Comparison of ENCODE assay signal across 23 cellular contexts in the genomic region with DNA sequence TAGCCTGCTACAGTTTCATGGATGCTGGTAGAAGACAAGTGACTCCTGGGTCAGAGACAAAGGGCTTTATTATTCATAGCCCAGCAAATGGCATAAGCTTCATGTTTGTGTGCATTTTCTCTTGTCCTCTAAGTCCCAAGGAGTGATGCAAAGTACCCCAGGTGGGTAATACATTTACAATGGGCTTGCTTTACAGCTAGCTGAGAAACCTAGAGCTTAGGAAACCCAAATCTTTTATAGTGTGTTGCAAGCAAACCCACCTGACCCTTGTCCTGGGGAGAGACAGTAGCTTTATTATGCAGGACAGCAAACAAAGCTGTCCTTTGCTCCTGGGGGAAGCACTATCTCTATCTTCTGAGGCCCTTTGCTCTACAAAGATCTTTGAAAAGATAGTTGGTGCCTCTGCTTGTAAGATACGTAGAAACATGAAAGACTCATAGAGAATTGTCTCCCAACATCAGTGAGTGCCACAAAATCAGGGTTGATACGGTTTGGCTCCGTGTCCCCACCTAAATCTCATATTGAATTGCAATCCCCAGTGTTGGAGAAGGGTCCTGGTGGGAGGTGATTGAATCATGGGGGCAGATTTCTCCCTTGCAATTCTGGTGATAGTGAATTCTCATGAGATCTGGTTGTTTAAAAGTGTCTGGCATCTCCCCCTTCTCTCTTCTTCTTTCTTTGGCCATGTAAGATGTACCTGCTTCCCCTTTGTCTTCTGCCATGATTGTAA.
"Had no signal": no experiment of that assay in that cellular context is flagged by ENCODE, and none has a peak within 500 bp of the region (broad histone marks: within the 10 kb centered on the region; RNA-seq: fewer than 3 reads in every experiment).

No MANE protein-coding gene starts in this region.

- ATAC-seq: activated T-cell treated with anti-CD3 and anti-CD28 coated beads, Interleukin-2, amount 50 U/mL, for 4 hours; PC-3 had no signal

- H3K27ac Mint-ChIP-seq: activated B cell treated with CpG ODN at 0.5 μM for 24 hours; activated CD4-positive, alpha-beta T cell treated with anti-CD3 and anti-CD28 coated beads, Interleukin-2, amount 10 ng/mL, durations not matched to agents 24 days and 14 days; activated naive CD4-positive, alpha-beta T cell treated with anti-CD3 and anti-CD28 coated beads for 36 hours; activated naive CD8-positive, alpha-beta T cell; brain had no signal

- H3K4me1 Mint-ChIP-seq: activated B cell treated with CpG ODN at 0.5 μM for 24 hours; activated CD4-positive, alpha-beta T cell treated with anti-CD3 and anti-CD28 coated beads, Interleukin-2, amount 10 ng/mL, durations not matched to agents 24 days and 14 days; brain had no signal

- FAIRE-seq: astrocyte, TTC549 had no signal

- H3K9me3 Mint-ChIP-seq: activated B cell treated with CpG ODN at 0.5 μM for 24 hours; activated CD4-positive, alpha-beta T cell treated with anti-CD3 and anti-CD28 coated beads, Interleukin-2, amount 10 ng/mL, durations not matched to agents 24 days and 14 days; activated naive CD4-positive, alpha-beta T cell treated with anti-CD3 and anti-CD28 coated beads for 36 hours; activated T-cell treated with anti-CD3 and anti-CD28 coated beads, Interleukin-2, amount 50 U/mL, for 4 hours had no signal

- H3K27me3 ChIP-seq: SJSA1 had no signal

- H3K9me3 ChIP-seq: SJSA1 had no signal

- H3K4me3 Mint-ChIP-seq: activated B cell treated with CpG ODN at 0.5 μM for 24 hours; activated CD4-positive, alpha-beta T cell treated with anti-CD3 and anti-CD28 coated beads, Interleukin-2, amount 10 ng/mL, durations not matched to agents 24 days and 14 days; activated naive CD4-positive, alpha-beta T cell treated with anti-CD3 and anti-CD28 coated beads for 36 hours; activated naive CD8-positive, alpha-beta T cell; activated T-cell treated with anti-CD3 and anti-CD28 coated beads, Interleukin-2, amount 50 U/mL, for 4 hours; brain had no signal

- DNase-seq: activated B cell treated with CpG ODN at 0.5 μM for 24 hours; activated CD4-positive, alpha-beta T cell treated with anti-CD3 and anti-CD28 coated beads for 1 hour; activated CD4-positive, alpha-beta T cell treated with anti-CD3 and anti-CD28 coated beads, Interleukin-2, amount 10 ng/mL, durations not matched to agents 24 days and 14 days; activated CD4-positive, alpha-beta T cell treated with anti-CD3 and anti-CD28 coated beads, Interleukin-2, amount 50 U/mL, for 48 hours; activated CD8-positive, alpha-beta memory T cell treated with anti-CD3 and anti-CD28 coated beads for 24 hours; activated gamma-delta T cell; activated naive CD4-positive, alpha-beta T cell treated with anti-CD3 and anti-CD28 coated beads for 36 hours; activated T-cell treated with anti-CD3 and anti-CD28 coated beads, Interleukin-2, amount 50 U/mL, for 4 hours; amygdala; KG1; NCI-H1048; NCI-H1694; NCI-H2081; NCI-H524; PC-3; SHP77; T-helper 2 cell; T1000 had no signal

- H3K4me1 ChIP-seq: SJSA1 had no signal

- H3K27ac ChIP-seq: SJSA1 had no signal

- H3K4me3 ChIP-seq: SJSA1 had no signal

- H3K36me3 ChIP-seq: SJSA1 had no signal

- H3K36me3 Mint-ChIP-seq: activated naive CD8-positive, alpha-beta T cell; brain had no signal
